In genomic region chr12:51814311-51815088, GRCh38 we compare ENCODE assay signal across 8 cellular contexts. TPM values are rescaled to one million over a fixed set of nuclear protein-coding genes. Genes with fewer than 3 reads are reported as not detected.
DNase-seq lines count a peak whose midpoint lies in the region; FAIRE-seq and TF ChIP-seq lines count a peak whose summit lies in the region.

No MANE protein-coding gene starts in this region.

- peak overlapping the region; percentile 65 for H3K4me2 ChIP-seq in GM23248 (ENCODE audit: unreplicated experiment)

- H3K4me1 Mint-ChIP-seq in neural crest cell, result peaks cover 27% of the 10 kb centered on the region

- H3K36me3 ChIP-seq in A673 (ENCODE audit: insufficient read depth, low read length, poor library complexity, severe bottlenecking), result no peaks in the 10 kb centered on the region
- no peaks in the 10 kb centered on the region for H3K36me3 ChIP-seq in GM23248 (ENCODE audit: low read depth)
- H3K36me3 ChIP-seq in Peyer's patch, result no peaks in the 10 kb centered on the region

- DNase-seq in A673 (ENCODE audit: low spot score) (peak; percentile 51), GM23248 (peak; percentile 93), Peyer's patch (peak; percentile 63 to 92 (median 90)), frontal cortex (ENCODE audit: low spot score in 2 of 2) (peak; percentile 86 to 88), neural crest cell (ENCODE audit: low read depth, low spot score) (peak; percentile 78), substantia nigra (lab: John Stamatoyannopoulos, UW) (peak in 44 of 49 donors; percentile 18 to 78 (median 49)), SHP77 treated with DMSO at 0.1 percent for 48 hours (lab: John Stamatoyannopoulos, UW) (no peak)
- peak; percentile 72 for DNase-seq in activated naive CD4-positive, alpha-beta T cell treated with Interleukin-2 at 50 U/mL for 16 hours

- no peaks in the 10 kb centered on the region for H3K9me2 ChIP-seq in GM23248 (ENCODE audit: insufficient read depth)

- peaks cover 5% of the 10 kb centered on the region for H3K4me1 ChIP-seq in A673 (ENCODE audit: insufficient read depth, low read length, poor library complexity, severe bottlenecking)
- peaks cover 20% of the 10 kb centered on the region for H3K4me1 ChIP-seq in GM23248 (ENCODE audit: insufficient read depth)
- H3K4me1 ChIP-seq in Peyer's patch, result peaks cover 0 to 6% (median 2%) of the 10 kb centered on the region in 4 donors

- POLR2A ChIA-PET in A673 (lab: Charles Lee; ENCODE audit: low non-redundant PET), result no interaction called here

- H3K27me3 Mint-ChIP-seq in neural crest cell (ENCODE audit: low read depth), result peaks cover 27% of the 10 kb centered on the region

- H3K79me2 ChIP-seq in GM23248 (ENCODE audit: insufficient read depth), result peaks cover 34% of the 10 kb centered on the region

- H3K9me3 ChIP-seq in A673 (ENCODE audit: low read depth, low read length, poor library complexity, severe bottlenecking), result no peaks in the 10 kb centered on the region
- H3K9me3 ChIP-seq in GM23248 (ENCODE audit: low read depth), result no peaks in the 10 kb centered on the region
- no peaks in the 10 kb centered on the region for H3K9me3 ChIP-seq in Peyer's patch

- H3K27me3 ChIP-seq in A673 (replicated peaks; ENCODE audit: insufficient read depth, low read depth, low read length, poor library complexity), result peaks cover 13% of the 10 kb centered on the region
- no peaks in the 10 kb centered on the region for H3K27me3 ChIP-seq in GM23248 (replicated peaks; ENCODE audit: insufficient read depth)
- H3K27me3 ChIP-seq in Peyer's patch, result no peaks in the 10 kb centered on the region

- no peaks in the 10 kb centered on the region for H4K20me1 ChIP-seq in GM23248 (ENCODE audit: insufficient read depth)

- peak overlapping the region; percentile 81 for H3K4me3 Mint-ChIP-seq in neural crest cell

- H3K36me3 Mint-ChIP-seq in neural crest cell (ENCODE audit: low read depth), result peaks cover 4% of the 10 kb centered on the region

- H3K27ac ChIP-seq in A673 (ENCODE audit: low read depth, low read length, poor library complexity, severe bottlenecking) (peak overlapping the region; percentile 50), GM23248 (peak overlapping the region; percentile 54), Peyer's patch (peak overlapping the region; percentile 72 to 91 (median 84)), substantia nigra (ENCODE audit: low read depth, low read length, poor library complexity, severe bottlenecking) (no peak overlapping the region)

- H3K4me3 ChIP-seq in A673 (ENCODE audit: low read depth, low read length, poor library complexity, severe bottlenecking) (peak overlapping the region; percentile 54), GM23248 (peak overlapping the region; percentile 71), Peyer's patch (peak overlapping the region; percentile 55 to 85 (median 65))

- WGBS in GM23248 (ENCODE audit: low coverage in 1 of 2, low lambda C conversion rate in 2 of 2, missing lambda C conversion rate in 2 of 2), 2 experiments, result 1% methylated on average over 47 to 63 of the region's 100 CpGs

- CTCF ChIA-PET in A673 (lab: Charles Lee), result interaction anchor here (0.6 kb wide), 1 partner anchor 115 kb away, joined by 3 read pairs; no protein-coding TSS in a partner anchor

- in situ Hi-C loops in GM23248 (cut with MboI), result no loop called here

- TF ChIP-seq POLR2A in Peyer's patch (IDR thresholded peaks at IDR 0.05), result peak in 1 of 2 donors; percentile 72

- no peak overlapping the region for H3K27ac Mint-ChIP-seq in neural crest cell (ENCODE audit: unreplicated experiment)

- no TSS peak for BruUV-seq in A673 (replicated peaks; lab: Mats Ljungman, UMichigan)

- intact Hi-C loops in A673 (cut with micrococcal nuclease; ENCODE audit: unreplicated experiment), result no loop called here

- peak overlapping the region; percentile 73 for H2AFZ ChIP-seq in GM23248

- H3F3A ChIP-seq in GM23248 (ENCODE audit: insufficient read depth), result peaks cover 3% of the 10 kb centered on the region

- FAIRE-seq in frontal cortex (lab: Jason Lieb, UNC), result no peak

- H3K9me3 Mint-ChIP-seq in neural crest cell, result no peaks in the 10 kb centered on the region

- peak overlapping the region; percentile 88 for H3K9ac ChIP-seq in GM23248

- TF ChIP-seq CTCF in A673 (conservative IDR thresholded peaks at IDR 0.05; ENCODE audit: low read depth, low read length) (peak; percentile 50), Peyer's patch (IDR thresholded peaks at IDR 0.05) (peak; percentile 45 to 93 (median 72)), neural crest cell (conservative IDR thresholded peaks at IDR 0.05) (peak; percentile 69)

RNA-seq across cellular contexts. Expression of gene FIGNL2, which starts 34.0 kb away (rescaled TPM):
- 0.21 and 0.33 TPM in 2 replicates for total RNA-seq in A673 (2021)
- 0.32 and 0.76 TPM in 2 replicates for total RNA-seq in GM23248 (2014; rRNA removed; shearing (Covaris generic))
- polyA plus RNA-seq in GM23248 (2016; fragmentation: Nextera tagmentation; extraction: Ambion mirVana), result 0.13 and 0.23 TPM in 2 replicates
- total RNA-seq in Peyer's patch, result under 1 TPM in 1 of 4 donors, not detected in 3; 0.19 TPM
- total RNA-seq in frontal cortex, result 0.82 TPM
- 38.0 and 39.7 TPM in 2 replicates for total RNA-seq in neural crest cell

Comparison
In these comparisons a context has a peak if more than half of its experiments do, and no peak if none do; other contexts are left out.
1. RNA of gene FIGNL2, which starts 34.0 kb away (total RNA-seq): 38.0 to 39.7 TPM in neural crest cell; 0.82 TPM in frontal cortex (single experiment), 0.32 to 0.76 TPM in GM23248, 0.21 to 0.33 TPM in A673 and 0.19 TPM in Peyer's patch; every median in the first group is over 10 times any median in the second.
2. Peak in every context shown above with its lines, with median percentiles within 50 percentile points of each other: H3K4me3 ChIP-seq and CTCF ChIP-seq.